15 cellular contexts compared by ENCODE assay signal in the genomic region with DNA sequence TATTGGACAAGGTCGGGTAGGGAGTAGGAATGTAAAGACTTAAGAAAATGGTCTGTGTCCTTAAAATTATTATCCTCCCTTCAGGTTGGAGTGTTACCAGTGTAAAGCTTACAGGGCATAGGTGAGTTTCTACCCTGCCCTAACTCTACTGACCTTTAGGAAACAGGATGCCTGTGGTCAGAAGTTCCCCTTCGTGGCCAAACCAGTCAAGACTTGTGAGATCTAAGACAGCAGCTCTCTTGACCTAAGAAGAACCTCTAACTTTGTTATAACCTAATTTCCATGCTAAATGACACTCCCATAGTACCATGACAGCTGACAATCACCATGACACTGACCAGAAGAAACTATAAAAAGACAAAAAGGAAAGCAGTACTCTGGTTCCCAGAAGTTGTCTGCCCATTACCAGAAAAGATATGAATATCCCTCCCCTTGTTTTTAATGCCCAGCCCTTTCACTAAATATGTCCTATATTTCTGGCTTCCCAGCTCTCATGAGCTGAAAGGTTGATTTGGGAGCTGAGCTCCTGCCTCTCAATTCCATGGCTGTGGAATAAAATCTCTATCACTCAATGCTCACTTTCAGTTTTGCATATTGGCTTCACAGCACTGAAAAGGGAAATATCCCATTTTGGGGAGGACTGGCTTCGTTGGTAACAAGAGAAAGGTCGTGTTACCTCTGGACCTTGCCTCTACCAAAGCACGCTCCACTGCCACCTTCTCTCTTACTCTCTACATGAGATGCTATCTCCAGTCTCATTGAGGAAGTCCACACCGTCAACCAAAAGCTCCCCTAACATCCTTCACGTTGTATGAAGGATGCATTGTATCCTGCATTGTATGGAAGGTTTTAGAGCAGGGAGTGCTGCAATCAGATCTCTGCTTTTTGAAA.
A peak's percentile ranks its signal among the peaks of the same experiment; 100 is the strongest.
DNase-seq lines count a peak whose midpoint lies in the region; ATAC-seq, FAIRE-seq and TF ChIP-seq lines count a peak whose summit lies in the region.
"Had no signal": no experiment of that assay in that cellular context is flagged by ENCODE, and none has a peak within 500 bp of the region (broad histone marks: within the 10 kb centered on the region; RNA-seq: fewer than 3 reads in every experiment).

No MANE protein-coding gene starts in this region.

- H3K9ac ChIP-seq in IMR-90 (ENCODE audit: low read depth, low read length) (no peak overlapping the region), HepG2 (ENCODE audit: insufficient read depth, low read depth, low read length) (no peak overlapping the region)

- H3K27ac ChIP-seq in IMR-90 (ENCODE audit: insufficient read depth, low read length) (no peak overlapping the region), HepG2 (ENCODE audit: extremely low read length, insufficient read depth, low read length) (no peak overlapping the region)
- no peak overlapping the region for H3K27ac ChIP-seq in CD4-positive, alpha-beta memory T cell (ENCODE audit: low read depth, low read length)
- H3K27ac ChIP-seq: thoracic aorta had no signal

- H2AK5ac ChIP-seq in IMR-90 (ENCODE audit: low read depth, low read length), result no peak overlapping the region

- H3K9me1 ChIP-seq in IMR-90 (ENCODE audit: insufficient read depth, low read length), result peaks cover 4% of the 10 kb centered on the region; the same call in 1 of the 2 replicates

- no peak overlapping the region for H3K4me3 Mint-ChIP-seq in CD4-positive, alpha-beta memory T cell
- H3K4me3 Mint-ChIP-seq: activated T-cell treated with anti-CD3 and anti-CD28 coated beads, Interleukin-2, amount 50 U/mL, for 24 hours had no signal

- H2AK9ac ChIP-seq in IMR-90 (replicated peaks; ENCODE audit: low read depth, low read length, poor library complexity), result no peak overlapping the region

- H3K36me3 Mint-ChIP-seq in CD4-positive, alpha-beta memory T cell, result no peaks in the 10 kb centered on the region

- intact Hi-C loops in IMR-90 (cut with micrococcal nuclease), result no loop called here
- intact Hi-C loops in CD4-positive, alpha-beta memory T cell (cut with micrococcal nuclease), result no loop called here
- intact Hi-C loops in posterior cingulate gyrus (cut with DNase I), result no loop called here
- intact Hi-C loops in HepG2 (cut with micrococcal nuclease; ENCODE audit: unreplicated experiment), result no loop called here

- H2BK15ac ChIP-seq in IMR-90 (ENCODE audit: low read depth, low read length), result 0 out of 3 replicates have a peak overlapping the region, but pooled peaks have one; percentile 61

- H3K4me1 ChIP-seq in IMR-90 (ENCODE audit: control insufficient read depth, insufficient read depth, low read length) (peaks cover 6% of the 10 kb centered on the region; the same call in 1 of the 2 replicates), HepG2 (ENCODE audit: insufficient read depth, low read length) (no peaks in the 10 kb centered on the region)
- H3K4me1 ChIP-seq in CD4-positive, alpha-beta memory T cell (ENCODE audit: insufficient read depth, low read length), result no peaks in the 10 kb centered on the region

- TF ChIP-seq CTCF in IMR-90 (conservative IDR thresholded peaks at IDR 0.05; ENCODE audit: low read depth, low read length) (no peak), HepG2 (CRISPR knock-in tag; IDR thresholded peaks at IDR 0.05) (no peak)

- no peaks in the 10 kb centered on the region for H4K20me1 ChIP-seq in IMR-90 (ENCODE audit: insufficient read depth, low read length)
- no peaks in the 10 kb centered on the region for H4K20me1 ChIP-seq in HepG2 (ENCODE audit: insufficient read depth, low read length)

- CTCF ChIA-PET in IMR-90 (lab: Yijun Ruan, JAX), result no interaction called here
- CTCF ChIA-PET in CD4-positive, alpha-beta memory T cell (lab: Charles Lee; ENCODE audit: partially characterized antibody), result no interaction called here
- CTCF ChIA-PET in HepG2 (lab: Yijun Ruan, JAX; ENCODE audit: low intra/inter-chr PET ratio, low total read pairs), result no interaction called here

- H4K91ac ChIP-seq in IMR-90 (ENCODE audit: insufficient read depth, low read depth, low read length), result no peak overlapping the region; the same call in 1 of the 2 replicates

- H3K79me2 ChIP-seq in HepG2 (ENCODE audit: insufficient read depth, low read length), result no peaks in the 10 kb centered on the region

- no peak for DNase-seq in IMR-90
- DNase-seq in CD4-positive, alpha-beta memory T cell, result no peak
- DNase-seq in posterior cingulate gyrus, result no peak
- DNase-seq in HepG2 (ENCODE audit: low spot score), result no peak
- DNase-seq: activated T-cell treated with anti-CD3 and anti-CD28 coated beads, Interleukin-2, amount 50 U/mL, for 24 hours; BE2C; central memory CD4-positive, alpha-beta T cell; NCI-H1048; NK-92 treated with Interleukin-12 subunit alpha and Interleukin-12 subunit beta, amount 100 ng/mL, for 24 hours; occipital lobe had no signal

- TF ChIP-seq POLR2A in GM18505 (IDR thresholded peaks at IDR 0.05; ENCODE audit: borderline replicate concordance, extremely low read depth, insufficient read depth, insufficient read length), result no peak
- TF ChIP-seq POLR2A in IMR-90 (IDR thresholded peaks at IDR 0.05; ENCODE audit: low read depth, low read length), result no peak
- TF ChIP-seq POLR2A in HepG2 (IDR thresholded peaks at IDR 0.05; ENCODE audit: insufficient read depth in 1 of 2, low read depth in 2 of 2, low read length in 2 of 2), result no peak

- H2BK20ac ChIP-seq in IMR-90 (ENCODE audit: low read depth, low read length), result no peak overlapping the region

- peak overlapping the region; percentile 5; the same call in 1 of the 2 replicates for H2BK120ac ChIP-seq in IMR-90 (ENCODE audit: low read depth, low read length)

- H3K9me3 Mint-ChIP-seq in CD4-positive, alpha-beta memory T cell, result peaks cover 0 to 4% (median 0%) of the 10 kb centered on the region in 8 donors
- H3K9me3 Mint-ChIP-seq: activated T-cell treated with anti-CD3 and anti-CD28 coated beads, Interleukin-2, amount 50 U/mL, for 24 hours had no signal

- H3K18ac ChIP-seq in IMR-90 (ENCODE audit: low read depth, low read length), result no peak overlapping the region; the same call in 1 of the 2 replicates

- H3K79me1 ChIP-seq in IMR-90 (ENCODE audit: low read depth in 1 of 2, low read length in 2 of 2), result no peaks in the 10 kb centered on the region

- H3K14ac ChIP-seq in IMR-90 (replicated peaks; ENCODE audit: low read depth, low read length), result no peak overlapping the region; the same call in none of the 2 replicates

- H3K4me1 Mint-ChIP-seq in CD4-positive, alpha-beta memory T cell, result no peaks in the 10 kb centered on the region

- FAIRE-seq in HepG2 (lab: Jason Lieb, UNC), result no peak

- H4K8ac ChIP-seq in IMR-90 (ENCODE audit: low read depth in 2 of 2, low read length in 2 of 2), result 0 out of 4 replicates have a peak overlapping the region, but pooled peaks of 1 of the 2 experiments have one; percentile 9

- peak overlapping the region; percentile 33; the same call in 1 of the 2 replicates for H3K4ac ChIP-seq in IMR-90 (ENCODE audit: low read depth, low read length)

- no peak overlapping the region for H4K5ac ChIP-seq in IMR-90 (ENCODE audit: low read depth, low read length)

- H3K9me3 ChIP-seq in IMR-90 (ENCODE audit: control insufficient read depth, insufficient read depth, low read length), result no peaks in the 10 kb centered on the region
- no peaks in the 10 kb centered on the region for H3K9me3 ChIP-seq in CD4-positive, alpha-beta memory T cell (ENCODE audit: control insufficient read depth in 1 of 2, low read length in 2 of 2)
- no peaks in the 10 kb centered on the region for H3K9me3 ChIP-seq in HepG2 (ENCODE audit: low read length)
- H3K9me3 ChIP-seq: BE2C, thoracic aorta had no signal

- no peak overlapping the region for H3K56ac ChIP-seq in IMR-90 (ENCODE audit: extremely low read depth, insufficient read depth, low read length)

- H2AFZ ChIP-seq in IMR-90 (replicated peaks; ENCODE audit: low read length, poor library complexity) (no peak overlapping the region), HepG2 (ENCODE audit: low read length) (no peak overlapping the region)

- no CpG with 5 or more reads among the region's 7 CpGs for WGBS in IMR-90 (ENCODE audit: extremely low coverage in 2 of 2, insufficient read length in 1 of 2), 2 experiments
- WGBS in HepG2 (ENCODE audit: low lambda C conversion rate), result 0% methylated on average over 7 of the region's 7 CpGs

- no TSS peak for BruUV-seq in IMR-90 (replicated peaks; lab: Mats Ljungman, UMichigan)
- BruUV-seq in HepG2 (replicated peaks; lab: Mats Ljungman, UMichigan), result no TSS peak

- in situ Hi-C loops in IMR-90 (cut with MboI; ENCODE audit: low sequenced_read_pairs), result no loop called here
- in situ Hi-C loops in HepG2 (cut with HindIII; ENCODE audit: extremely low pct_ligation_motif_present, low pct_unique_long_range_greater_than_20kb), result no loop called here

- H3K4me3 ChIP-seq in IMR-90 (ENCODE audit: insufficient read depth, low read depth, low read length) (no peak overlapping the region), HepG2 (replicated peaks in 1 of 3; ENCODE audit: insufficient read depth in 1 of 3, low read depth in 2 of 3, low read length in 3 of 3) (no peak overlapping the region)
- no peak overlapping the region for H3K4me3 ChIP-seq in CD4-positive, alpha-beta memory T cell (ENCODE audit: low read length in 2 of 2)
- H3K4me3 ChIP-seq: thoracic aorta had no signal

- H3K27ac Mint-ChIP-seq in CD4-positive, alpha-beta memory T cell, result no peak overlapping the region
- H3K27ac Mint-ChIP-seq: activated T-cell treated with anti-CD3 and anti-CD28 coated beads, Interleukin-2, amount 50 U/mL, for 24 hours had no signal

- no peak for TF ChIP-seq EP300 in HepG2 (IDR thresholded peaks at IDR 0.05; ENCODE audit: low read depth in 2 of 2, low read length in 2 of 2)
- TF ChIP-seq EP300 in HepG2 (CRISPR knock-in tag; IDR thresholded peaks at IDR 0.05; ENCODE audit: borderline replicate concordance), result no peak

- no peak overlapping the region for H2BK5ac ChIP-seq in IMR-90 (ENCODE audit: low read depth, low read length, poor library complexity, severe bottlenecking)

- POLR2A ChIA-PET in IMR-90 (lab: Charles Lee; ENCODE audit: unreplicated experiment) (no interaction called here), HepG2 (lab: Yijun Ruan, JAX) (no interaction called here)
- POLR2A ChIA-PET in CD4-positive, alpha-beta memory T cell (lab: Charles Lee; ENCODE audit: partially characterized antibody), result no interaction called here

- H3K4me2 ChIP-seq in IMR-90 (ENCODE audit: low read depth, low read length) (no peak overlapping the region), HepG2 (ENCODE audit: low read depth, low read length) (no peak overlapping the region)

- peaks cover 0 to 3% of the 10 kb centered on the region in 2 donors for H3K27me3 Mint-ChIP-seq in CD4-positive, alpha-beta memory T cell

- dilution Hi-C loops in IMR-90 (cut with HindIII; ENCODE audit: low sequenced_read_pairs, unreplicated experiment), result no loop called here

- ATAC-seq in GM18505 (IDR thresholded peaks at IDR 0.05; ENCODE audit: unreplicated experiment) (peak; percentile 64), GM19468 (IDR thresholded peaks at IDR 0.05; ENCODE audit: extremely low read depth, unreplicated experiment) (peak; percentile 39), HG02970 (IDR thresholded peaks at IDR 0.05; ENCODE audit: low FRiP score, unreplicated experiment) (peak; percentile 94), IMR-90 (ENCODE audit: low read depth) (no peak), SK-N-SH treated with all-trans-retinoic acid at 6 μM for 48 hours (no peak), HepG2 (no peak)

- H3K36me3 ChIP-seq in IMR-90 (ENCODE audit: control insufficient read depth, insufficient read depth, low read length), result no peaks in the 10 kb centered on the region
- no peaks in the 10 kb centered on the region for H3K36me3 ChIP-seq in CD4-positive, alpha-beta memory T cell (ENCODE audit: insufficient read depth, low read length)
- no peaks in the 10 kb centered on the region for H3K36me3 ChIP-seq in HepG2 (replicated peaks in 1 of 2; ENCODE audit: control insufficient read depth in 1 of 2, insufficient read depth in 2 of 2, low read length in 2 of 2)
- H3K36me3 ChIP-seq: BE2C, thoracic aorta had no signal

- TF ChIP-seq RAD21 in IMR-90 (IDR thresholded peaks at IDR 0.05; ENCODE audit: low read length) (no peak), HepG2 (CRISPR knock-in tag; IDR thresholded peaks at IDR 0.05) (no peak)

- no peak overlapping the region for H3K23ac ChIP-seq in IMR-90 (ENCODE audit: low read depth, low read length)

- H3K27me3 ChIP-seq in IMR-90 (ENCODE audit: control insufficient read depth, insufficient read depth, low read length) (no peaks in the 10 kb centered on the region), HepG2 (ENCODE audit: control insufficient read depth in 1 of 2, insufficient read depth in 2 of 2, low read length in 2 of 2) (no peaks in the 10 kb centered on the region)
- H3K27me3 ChIP-seq in CD4-positive, alpha-beta memory T cell (ENCODE audit: insufficient read depth, low read length), result no peaks in the 10 kb centered on the region
- H3K27me3 ChIP-seq: BE2C had no signal

Comparison
In these comparisons a context has a peak if more than half of its experiments do, and no peak if none do; other contexts are left out.
1. ATAC-seq: peak in GM18505 (single experiment), GM19468 (single experiment) and HG02970 (single experiment); none in IMR-90 (single experiment), SK-N-SH treated with all-trans-retinoic acid at 6 μM for 48 hours (single experiment) and HepG2 (single experiment).